ENCODE assay signal across 8 cellular contexts in genomic region chr7:16645593-16646426, GRCh38. TPM values are rescaled to one million over a fixed set of nuclear protein-coding genes. Genes with fewer than 3 reads are reported as not detected.
DNase-seq lines count a peak whose midpoint lies in the region; ATAC-seq and TF ChIP-seq lines count a peak whose summit lies in the region.

Gene ANKMY2, minus strand, starts transcription at chr7:16645754. Its CDS starts 181 bp downstream, at chr7:16645573.
Gene BZW2, plus strand, starts transcription at chr7:16646181. Its CDS starts 19,263 bp downstream, at chr7:16665444.

- peaks cover 35% of the 10 kb centered on the region for H3K36me3 Mint-ChIP-seq in activated T-helper 2 cell treated with anti-CD3 and anti-CD28 coated beads, Interferon-gamma antibody, Interleukin-2, Interleukin-4, amounts not matched to agents 10 μg/mL and 5 μg/mL and 100 μg/mL, durations not matched to agents 14 hours and 24 hours and 36 hours (ENCODE audit: low read depth)
- H3K36me3 Mint-ChIP-seq in naive thymus-derived CD8-positive, alpha-beta T cell, result peaks cover 0 to 3% (median 0%) of the 10 kb centered on the region in 3 donors
- peaks cover 9 to 22% of the 10 kb centered on the region in 2 donors for H3K36me3 Mint-ChIP-seq in stimulated activated naive B cell treated with anti-CD40 and anti-IgM and Interleukin-4, amounts not matched to agents 10 μg/mL and 1 μg/mL and 100 μg/mL, for 72 hours

- H3K9me3 Mint-ChIP-seq in activated T-helper 2 cell treated with anti-CD3 and anti-CD28 coated beads, Interferon-gamma antibody, Interleukin-2, Interleukin-4, amounts not matched to agents 10 μg/mL and 5 μg/mL and 100 μg/mL, durations not matched to agents 14 hours and 24 hours and 36 hours, result no peaks in the 10 kb centered on the region
- H3K9me3 Mint-ChIP-seq in naive thymus-derived CD8-positive, alpha-beta T cell, result no peaks in the 10 kb centered on the region
- no peaks in the 10 kb centered on the region for H3K9me3 Mint-ChIP-seq in stimulated activated naive B cell treated with anti-CD40 and anti-IgM and Interleukin-4, amounts not matched to agents 10 μg/mL and 1 μg/mL and 100 μg/mL, for 72 hours

- H3K4me3 Mint-ChIP-seq in activated T-helper 2 cell treated with anti-CD3 and anti-CD28 coated beads, Interferon-gamma antibody, Interleukin-2, Interleukin-4, amounts not matched to agents 10 μg/mL and 5 μg/mL and 100 μg/mL, durations not matched to agents 14 hours and 24 hours and 36 hours (ENCODE audit: low read depth), result peak within 1 kb of the TSS; percentile 97
- H3K4me3 Mint-ChIP-seq in naive thymus-derived CD8-positive, alpha-beta T cell, result peak within 1 kb of the TSS; percentile 91 to 100 (median 100)
- peak within 1 kb of the TSS; percentile 98 for H3K4me3 Mint-ChIP-seq in stimulated activated naive B cell treated with anti-CD40 and anti-IgM and Interleukin-4, amounts not matched to agents 10 μg/mL and 1 μg/mL and 100 μg/mL, for 72 hours

- H3K27ac Mint-ChIP-seq in activated T-helper 2 cell treated with anti-CD3 and anti-CD28 coated beads, Interferon-gamma antibody, Interleukin-2, Interleukin-4, amounts not matched to agents 10 μg/mL and 5 μg/mL and 100 μg/mL, durations not matched to agents 14 hours and 24 hours and 36 hours, result peak within 1 kb of the TSS; percentile 97
- peak within 1 kb of the TSS; percentile 96 to 100 (median 98) for H3K27ac Mint-ChIP-seq in naive thymus-derived CD8-positive, alpha-beta T cell
- peak within 1 kb of the TSS; percentile 100 for H3K27ac Mint-ChIP-seq in stimulated activated naive B cell treated with anti-CD40 and anti-IgM and Interleukin-4, amounts not matched to agents 10 μg/mL and 1 μg/mL and 100 μg/mL, for 72 hours

- intact Hi-C loops in activated T-helper 2 cell treated with anti-CD3 and anti-CD28 coated beads, Interferon-gamma antibody, Interleukin-2, Interleukin-4, amounts not matched to agents 10 μg/mL and 5 μg/mL and 100 μg/mL, durations not matched to agents 14 hours and 24 hours and 36 hours (cut with micrococcal nuclease), result loop anchor here (1.0 to 10.0 kb wide), 8 partner anchors 26 to 1299 kb away; partner anchors contain the start of genes AHR, SNX13 and TSPAN13

- POLR2A ChIA-PET in naive thymus-derived CD8-positive, alpha-beta T cell (lab: Charles Lee), result interaction anchor here (0.7 to 2.6 kb wide), 10 partner anchors 8 to 656 kb away, joined by 3 to 40 read pairs (median 4); partner anchors contain the start of gene CRPPA

- peak within 1 kb of the TSS; percentile 89 for H3K4me3 ChIP-seq in LNCaP clone FGC (ENCODE audit: low read depth, low read length)

- H3K27me3 Mint-ChIP-seq in activated T-helper 2 cell treated with anti-CD3 and anti-CD28 coated beads, Interferon-gamma antibody, Interleukin-2, Interleukin-4, amounts not matched to agents 10 μg/mL and 5 μg/mL and 100 μg/mL, durations not matched to agents 14 hours and 24 hours and 36 hours (ENCODE audit: low read depth), result no peaks in the 10 kb centered on the region
- H3K27me3 Mint-ChIP-seq in naive thymus-derived CD8-positive, alpha-beta T cell, result no peaks in the 10 kb centered on the region
- H3K27me3 Mint-ChIP-seq in stimulated activated naive B cell treated with anti-CD40 and anti-IgM and Interleukin-4, amounts not matched to agents 10 μg/mL and 1 μg/mL and 100 μg/mL, for 72 hours, result no peaks in the 10 kb centered on the region

- peak; percentile 86 for ATAC-seq in naive thymus-derived CD8-positive, alpha-beta T cell
- peak; percentile 90 to 91 for ATAC-seq in stimulated activated naive B cell treated with anti-CD40 and anti-IgM and Interleukin-4, amounts not matched to agents 10 μg/mL and 1 μg/mL and 100 μg/mL, for 72 hours (replicated peaks)

- DNase-seq in Daoy (ENCODE audit: low read depth) (peak; percentile 98), H4 (ENCODE audit: low spot score) (peak; percentile 100), LNCaP clone FGC (ENCODE audit: low read depth) (peak; percentile 89), RPMI8226 (peak; percentile 98), fibroblast of peridontal ligament (ENCODE audit: extremely low read depth) (peak; percentile 95)
- peak; percentile 93 for DNase-seq in activated T-helper 2 cell treated with anti-CD3 and anti-CD28 coated beads, Interferon-gamma antibody, Interleukin-2, Interleukin-4, amounts not matched to agents 10 μg/mL and 5 μg/mL and 100 μg/mL, durations not matched to agents 14 hours and 24 hours and 36 hours (ENCODE audit: low spot score)
- DNase-seq in naive thymus-derived CD8-positive, alpha-beta T cell, result peak; percentile 86 to 98 (median 94)
- DNase-seq in stimulated activated naive B cell treated with anti-CD40 and anti-IgM and Interleukin-4, amounts not matched to agents 10 μg/mL and 1 μg/mL and 100 μg/mL, for 72 hours, result peak; percentile 91

- no peak for TF ChIP-seq CTCF in LNCaP clone FGC (IDR thresholded peaks at IDR 0.05; ENCODE audit: control insufficient read depth, extremely low read depth, insufficient read depth)

- peaks cover 51% of the 10 kb centered on the region for H3K4me1 Mint-ChIP-seq in activated T-helper 2 cell treated with anti-CD3 and anti-CD28 coated beads, Interferon-gamma antibody, Interleukin-2, Interleukin-4, amounts not matched to agents 10 μg/mL and 5 μg/mL and 100 μg/mL, durations not matched to agents 14 hours and 24 hours and 36 hours (ENCODE audit: low read depth)
- H3K4me1 Mint-ChIP-seq in naive thymus-derived CD8-positive, alpha-beta T cell, result peaks cover 29 to 86% (median 66%) of the 10 kb centered on the region in 4 donors
- peaks cover 30 to 51% of the 10 kb centered on the region in 2 donors for H3K4me1 Mint-ChIP-seq in stimulated activated naive B cell treated with anti-CD40 and anti-IgM and Interleukin-4, amounts not matched to agents 10 μg/mL and 1 μg/mL and 100 μg/mL, for 72 hours

RNA-seq across cellular contexts. Expression of gene ANKMY2, which starts in this region (rescaled TPM):
- total RNA-seq in Daoy (2014; rRNA removed; shearing (Covaris generic)), result 18.1 and 21.9 TPM in 2 replicates
- 46.8 and 56.6 TPM in 2 replicates for total RNA-seq in H4 (2014; rRNA removed; shearing (Covaris generic))
- total RNA-seq in activated T-helper 2 cell treated with anti-CD3 and anti-CD28 coated beads, Interferon-gamma antibody, Interleukin-2, Interleukin-4, amounts not matched to agents 10 μg/mL and 5 μg/mL and 100 μg/mL, durations not matched to agents 14 hours and 24 hours and 36 hours, result 8.7 TPM in 2 replicates
- total RNA-seq in naive thymus-derived CD8-positive, alpha-beta T cell, result 10 to 100 TPM; 12.3 to 13.6 TPM
- polyA plus RNA-seq in naive thymus-derived CD8-positive, alpha-beta T cell, result 10 to 100 TPM; 11.9 to 14.7 (median 13.6) TPM

RNA-seq across cellular contexts. Expression of gene BZW2, which starts in this region (rescaled TPM):
- total RNA-seq in Daoy (2014; rRNA removed; shearing (Covaris generic)), result 123 and 139 TPM in 2 replicates
- 265 and 341 TPM in 2 replicates for total RNA-seq in H4 (2014; rRNA removed; shearing (Covaris generic))
- total RNA-seq in activated T-helper 2 cell treated with anti-CD3 and anti-CD28 coated beads, Interferon-gamma antibody, Interleukin-2, Interleukin-4, amounts not matched to agents 10 μg/mL and 5 μg/mL and 100 μg/mL, durations not matched to agents 14 hours and 24 hours and 36 hours, result 82.9 and 90.2 TPM in 2 replicates
- total RNA-seq in naive thymus-derived CD8-positive, alpha-beta T cell, result 10 to 100 TPM; 33.4 to 34.1 TPM
- 10 to 100 TPM; 76.9 to 83.4 (median 81.6) TPM for polyA plus RNA-seq in naive thymus-derived CD8-positive, alpha-beta T cell

Comparison
In these comparisons a context has a peak if more than half of its experiments do, and no peak if none do; other contexts are left out.
1. Peak in every context shown above with its lines: DNase-seq, ATAC-seq and H3K4me3 ChIP-seq.